In the genomic region with DNA sequence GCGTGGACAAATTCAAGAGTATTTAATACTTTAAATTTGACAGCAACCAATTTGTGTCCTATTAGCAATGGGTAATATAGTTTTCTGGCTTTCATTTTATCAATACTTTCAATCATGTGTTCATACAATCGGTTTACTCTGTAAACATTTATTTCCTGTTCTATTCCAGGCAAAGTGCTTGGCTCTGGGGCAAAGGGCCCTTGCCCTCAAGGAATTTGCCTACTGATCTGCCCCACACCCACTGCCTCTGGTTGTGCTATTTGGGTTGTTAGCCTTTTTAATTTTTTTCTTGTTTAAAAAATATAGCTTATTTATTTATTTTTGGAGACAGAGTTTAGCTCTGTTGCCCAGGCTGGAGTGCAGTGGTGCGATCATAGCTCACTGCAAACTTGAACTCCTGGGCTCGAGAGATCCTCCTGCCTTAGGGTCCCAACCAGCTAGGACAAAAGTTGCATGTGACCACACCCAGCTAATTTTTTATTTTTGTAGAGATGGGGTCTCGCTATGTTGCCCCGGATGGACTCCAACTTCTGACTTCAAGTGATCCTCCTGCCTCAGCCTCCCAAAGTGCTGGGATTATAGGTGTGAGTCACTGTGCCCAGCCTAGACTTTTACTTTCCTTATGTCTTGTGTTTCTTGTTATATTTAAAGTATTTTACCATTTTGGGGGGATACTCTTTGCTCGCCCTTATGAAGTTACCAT, we compare ENCODE assay signal across 27 cellular contexts. TPM values are rescaled to one million over a fixed set of nuclear protein-coding genes. Genes with fewer than 3 reads are reported as not detected.
DNase-seq lines count a peak whose midpoint lies in the region; ATAC-seq, FAIRE-seq and TF ChIP-seq lines count a peak whose summit lies in the region.
"Had no signal": no experiment of that assay in that cellular context is flagged by ENCODE, and none has a peak within 500 bp of the region (broad histone marks: within the 10 kb centered on the region; RNA-seq: fewer than 3 reads in every experiment).

No MANE protein-coding gene starts in this region.

- peak overlapping the region; percentile 40 for H3K4me2 ChIP-seq in PC-9

- H3K36me3 Mint-ChIP-seq in activated T-cell treated with anti-CD3 and anti-CD28 coated beads, Interleukin-2, amount 50 U/mL, for 4 hours (ENCODE audit: insufficient read depth): no peaks in the 10 kb centered on the region
- H3K36me3 Mint-ChIP-seq: CD14-positive monocyte; CD8-positive, alpha-beta memory T cell had no signal

- no peaks in the 10 kb centered on the region for H3K79me2 ChIP-seq in PC-9 (ENCODE audit: low read depth)

- no peaks in the 10 kb centered on the region for H3K9me2 ChIP-seq in PC-9 (ENCODE audit: insufficient read depth)

- H3K36me3 ChIP-seq in PC-9 (ENCODE audit: low read depth) (no peaks in the 10 kb centered on the region), small intestine (ENCODE audit: control insufficient read depth in 2 of 2, insufficient read depth in 2 of 2, low read length in 2 of 2) (no peaks in the 10 kb centered on the region), H7 (replicated peaks; ENCODE audit: control insufficient read depth, insufficient read depth, low read length) (no peaks in the 10 kb centered on the region)
- H3K36me3 ChIP-seq: SJCRH30 had no signal

- H3K27me3 ChIP-seq in PC-9 (ENCODE audit: insufficient read depth, low read depth) (no peaks in the 10 kb centered on the region), small intestine (ENCODE audit: control insufficient read depth in 2 of 2, insufficient read depth in 2 of 2, low read length in 2 of 2) (no peaks in the 10 kb centered on the region), H7 (ENCODE audit: control insufficient read depth, insufficient read depth, low read length) (no peaks in the 10 kb centered on the region)
- H3K27me3 ChIP-seq: SJCRH30 had no signal

- H3K4me3 ChIP-seq in PC-9: 0 out of 2 replicates have a peak overlapping the region, but pooled peaks have one; percentile 26
- H3K4me3 ChIP-seq in small intestine (ENCODE audit: low read depth in 1 of 2, low read length in 2 of 2): no peak overlapping the region
- no peak overlapping the region for H3K4me3 ChIP-seq in H7 (ENCODE audit: insufficient read depth, low read depth, low read length)
- H3K4me3 ChIP-seq: SJCRH30 had no signal

- H3K4me1 ChIP-seq in PC-9 (replicated peaks; ENCODE audit: insufficient read depth) (peaks cover 22% of the 10 kb centered on the region), small intestine (ENCODE audit: control insufficient read depth in 2 of 2, insufficient read depth in 1 of 2, low read depth in 1 of 2, low read length in 1 of 2) (no peaks in the 10 kb centered on the region)

- no peak overlapping the region for H3K4me3 Mint-ChIP-seq in activated T-cell treated with anti-CD3 and anti-CD28 coated beads, Interleukin-2, amount 50 U/mL, for 4 hours
- H3K4me3 Mint-ChIP-seq: B cell; CD14-positive monocyte; CD8-positive, alpha-beta memory T cell; IgD-negative memory B cell had no signal

- no peaks in the 10 kb centered on the region for H3K9me3 ChIP-seq in PC-9 (ENCODE audit: insufficient read depth, low read depth)
- no peaks in the 10 kb centered on the region for H3K9me3 ChIP-seq in small intestine (ENCODE audit: control insufficient read depth, low read depth)
- H3K9me3 ChIP-seq: SJCRH30 had no signal

- intact Hi-C loops in PC-9 (cut with micrococcal nuclease; ENCODE audit: unreplicated experiment): no loop called here

- 79 to 83% (median 82%) methylated on average over 7 of the region's 7 CpGs for WGBS in small intestine, 3 donors

- no peak overlapping the region for H2AFZ ChIP-seq in PC-9

- no peaks in the 10 kb centered on the region for H4K20me1 ChIP-seq in PC-9 (ENCODE audit: insufficient read depth)

- DNase-seq in PC-9 (no peak), left lobe of liver (ENCODE audit: low spot score) (peak; percentile 69), small intestine (peak; percentile 56), H7 (no peak)
- no peak for DNase-seq in activated T-cell treated with anti-CD3 and anti-CD28 coated beads, Interleukin-2, amount 50 U/mL, for 4 hours
- DNase-seq: CD8-positive, alpha-beta memory T cell; DMS 273 treated with DMSO at 0.1 percent for 48 hours; DMS79; EL; GDM1; NCI-H1048; NCI-H1417; NCI-H1694 treated with DMSO at 0.1 percent for 48 hours; NCI-H2081; NCI-H2227 treated with DMSO at 0.1 percent for 48 hours; NCI-H510A; NCI-H69; SJCRH30 had no signal

- ATAC-seq in left lobe of liver (peak; percentile 91), GM21360 (IDR thresholded peaks at IDR 0.05; ENCODE audit: unreplicated experiment) (no peak)
- ATAC-seq in activated T-cell treated with anti-CD3 and anti-CD28 coated beads, Interleukin-2, amount 50 U/mL, for 4 hours: no peak
- ATAC-seq: SK-N-SH treated with all-trans-retinoic acid at 6 μM for 48 hours had no signal

- no peak for FAIRE-seq in small intestine (lab: Jason Lieb, UNC)
- FAIRE-seq: GM12891, GM19239 had no signal

- TF ChIP-seq CTCF in C4-2B (conservative IDR thresholded peaks at IDR 0.05): no peak
- TF ChIP-seq CTCF in PC-9 (conservative IDR thresholded peaks at IDR 0.05): no peak

- CTCF ChIA-PET in PC-9 (lab: Charles Lee): no interaction called here

- no peaks in the 10 kb centered on the region for H3K4me1 Mint-ChIP-seq in activated T-cell treated with anti-CD3 and anti-CD28 coated beads, Interleukin-2, amount 50 U/mL, for 4 hours (ENCODE audit: low read depth)
- H3K4me1 Mint-ChIP-seq: B cell; CD14-positive monocyte; CD8-positive, alpha-beta memory T cell; IgD-negative memory B cell had no signal

- H3K9me3 Mint-ChIP-seq in activated T-cell treated with anti-CD3 and anti-CD28 coated beads, Interleukin-2, amount 50 U/mL, for 4 hours: no peaks in the 10 kb centered on the region
- H3K9me3 Mint-ChIP-seq: CD8-positive, alpha-beta memory T cell; IgD-negative memory B cell had no signal

- H3K27ac ChIP-seq in C4-2B (peak overlapping the region; percentile 49), PC-9 (no peak overlapping the region), small intestine (ENCODE audit: low read depth in 1 of 2, low read length in 1 of 2) (no peak overlapping the region)
- H3K27ac ChIP-seq: 22Rv1, SJCRH30 had no signal

- BruUV-seq in PC-9 (replicated peaks; lab: Mats Ljungman, UMichigan): no TSS peak

- H3K27me3 Mint-ChIP-seq in activated T-cell treated with anti-CD3 and anti-CD28 coated beads, Interleukin-2, amount 50 U/mL, for 4 hours (ENCODE audit: low read depth): no peaks in the 10 kb centered on the region
- H3K27me3 Mint-ChIP-seq: B cell, IgD-negative memory B cell had no signal

- POLR2A ChIA-PET in PC-9 (lab: Charles Lee; ENCODE audit: unreplicated experiment): interaction anchor here (0.7 kb wide), 2 partner anchors 28 to 1148 kb away, joined by 3 to 17 read pairs; no protein-coding TSS in a partner anchor

- no peaks in the 10 kb centered on the region for H3F3A ChIP-seq in PC-9 (ENCODE audit: insufficient read depth, low read depth)

RNA-seq across cellular contexts. Expression of gene CBR4, which starts 30.7 kb away (rescaled TPM):
- total RNA-seq in PC-9 (2021): 28.9 and 35.7 TPM in 2 replicates
- 39.1 TPM for total RNA-seq in left lobe of liver
- 10 to 100 TPM in 2 of 3 donors, 1 to 10 TPM in 1; 5.7 to 11.4 (median 11.2) TPM for polyA plus RNA-seq in small intestine
- 16.8 and 27.1 TPM in 2 replicates for total RNA-seq in H7 (2014; rRNA removed; shearing (Covaris generic))
- 10 to 100 TPM; 12.5 to 16.0 (median 14.3) TPM for total RNA-seq in activated T-cell treated with anti-CD3 and anti-CD28 coated beads, Interleukin-2, amount 50 U/mL, for 4 hours

Comparison
In these comparisons a context has a peak if more than half of its experiments do, and no peak if none do; other contexts are left out.
1. DNase-seq: peak in left lobe of liver (single experiment) and small intestine (single experiment); none in PC-9 (0 of 2), H7 (single experiment) and activated T-cell treated with anti-CD3 and anti-CD28 coated beads, Interleukin-2, amount 50 U/mL, for 4 hours (single experiment).